Comparison of ENCODE assay signal across 40 cellular contexts in genomic region chr14:28240909-28241308, GRCh38.
"Had no signal": no experiment of that assay in that cellular context is flagged by ENCODE, and none has a peak within 500 bp of the region (broad histone marks: within the 10 kb centered on the region; RNA-seq: fewer than 3 reads in every experiment).

No MANE protein-coding gene starts in this region.

- H3K36me3 ChIP-seq: adrenal gland, ascending aorta, brain microvascular endothelial cell, breast epithelium, cardiac muscle cell had no signal

- H3K36me3 Mint-ChIP-seq: activated naive CD4-positive, alpha-beta T cell treated with anti-CD3 and anti-CD28 coated beads, Interleukin-2, amount 10 ng/mL, durations not matched to agents 7 days and 5 days; activated naive CD4-positive, alpha-beta T cell treated with anti-CD3 and anti-CD28 coated beads, Interleukin-2, amount 50 U/mL, for 24 hours; activated naive CD8-positive, alpha-beta T cell; activated naive CD8-positive, alpha-beta T cell treated with anti-CD3 and anti-CD28 coated beads for 36 hours; activated naive CD8-positive, alpha-beta T cell treated with anti-CD3 and anti-CD28 coated beads, Interleukin-2, amount 10 ng/mL, durations not matched to agents 7 days and 5 days; brain had no signal

- H3K27me3 Mint-ChIP-seq: activated naive CD4-positive, alpha-beta T cell treated with anti-CD3 and anti-CD28 coated beads, Interleukin-2, amount 10 ng/mL, durations not matched to agents 7 days and 5 days; activated naive CD4-positive, alpha-beta T cell treated with anti-CD3 and anti-CD28 coated beads, Interleukin-2, amount 50 U/mL, for 24 hours; activated naive CD8-positive, alpha-beta T cell; activated naive CD8-positive, alpha-beta T cell treated with anti-CD3 and anti-CD28 coated beads for 36 hours; activated naive CD8-positive, alpha-beta T cell treated with anti-CD3 and anti-CD28 coated beads, Interleukin-2, amount 10 ng/mL, durations not matched to agents 7 days and 5 days; activated naive CD8-positive, alpha-beta T cell treated with anti-CD3 and anti-CD28 coated beads, Interleukin-2, amount 50 U/mL, for 24 hours; activated T-cell treated with anti-CD3 and anti-CD28 coated beads, Interleukin-2, amount 50 U/mL, for 24 hours; activated T-helper 17 cell treated with anti-CD3 and anti-CD28 coated beads, Interleukin-2, amount 50 U/mL, for 72 hours; brain; central memory CD8-positive, alpha-beta T cell had no signal

- H3K27ac Mint-ChIP-seq: activated naive CD4-positive, alpha-beta T cell treated with anti-CD3 and anti-CD28 coated beads for 36 hours; activated naive CD4-positive, alpha-beta T cell treated with anti-CD3 and anti-CD28 coated beads, Interleukin-2, amount 10 ng/mL, durations not matched to agents 7 days and 5 days; activated naive CD4-positive, alpha-beta T cell treated with anti-CD3 and anti-CD28 coated beads, Interleukin-2, amount 50 U/mL, for 24 hours; activated naive CD4-positive, alpha-beta T cell treated with anti-CD3 and anti-CD28 coated beads, Interleukin-2, amount 50 U/mL, for 72 hours; activated naive CD8-positive, alpha-beta T cell; activated naive CD8-positive, alpha-beta T cell treated with anti-CD3 and anti-CD28 coated beads for 36 hours; activated naive CD8-positive, alpha-beta T cell treated with anti-CD3 and anti-CD28 coated beads, Interleukin-2, amount 10 ng/mL, durations not matched to agents 7 days and 5 days; activated naive CD8-positive, alpha-beta T cell treated with anti-CD3 and anti-CD28 coated beads, Interleukin-2, amount 50 U/mL, for 24 hours; activated T-cell treated with anti-CD3 and anti-CD28 coated beads, Interleukin-2, amount 50 U/mL, for 24 hours; activated T-cell treated with anti-CD3 and anti-CD28 coated beads, Interleukin-2, amount 50 U/mL, for 72 hours; activated T-helper 1 cell treated with anti-CD3 and anti-CD28 coated beads, Interleukin-12 subunit alpha, Interleukin-12 subunit beta, Interleukin-2, Interleukin-4 antibody, amounts not matched to agents 30 ng/mL and 10 ng/mL and 1 ng/mL, durations not matched to agents 14 hours and 24 hours and 36 hours; activated T-helper 17 cell treated with anti-CD3 and anti-CD28 coated beads, Interleukin-2, amount 50 U/mL, for 72 hours; activated T-helper 2 cell treated with anti-CD3 and anti-CD28 coated beads, Interferon-gamma antibody, Interleukin-2, Interleukin-4, amounts not matched to agents 10 μg/mL and 5 μg/mL and 100 μg/mL, durations not matched to agents 14 hours and 24 hours and 36 hours; brain had no signal

- FAIRE-seq: astrocyte, bronchial epithelial cell had no signal

- H3K27me3 ChIP-seq: adrenal gland, ascending aorta, body of pancreas, brain microvascular endothelial cell, breast epithelium, cardiac muscle cell had no signal

- H3K4me3 Mint-ChIP-seq: activated naive CD4-positive, alpha-beta T cell treated with anti-CD3 and anti-CD28 coated beads for 36 hours; activated naive CD4-positive, alpha-beta T cell treated with anti-CD3 and anti-CD28 coated beads, Interleukin-2, amount 10 ng/mL, durations not matched to agents 7 days and 5 days; activated naive CD4-positive, alpha-beta T cell treated with anti-CD3 and anti-CD28 coated beads, Interleukin-2, amount 50 U/mL, for 24 hours; activated naive CD8-positive, alpha-beta T cell; activated naive CD8-positive, alpha-beta T cell treated with anti-CD3 and anti-CD28 coated beads for 36 hours; activated naive CD8-positive, alpha-beta T cell treated with anti-CD3 and anti-CD28 coated beads, Interleukin-2, amount 10 ng/mL, durations not matched to agents 7 days and 5 days; activated naive CD8-positive, alpha-beta T cell treated with anti-CD3 and anti-CD28 coated beads, Interleukin-2, amount 50 U/mL, for 24 hours; activated T-cell treated with anti-CD3 and anti-CD28 coated beads, Interleukin-2, amount 50 U/mL, for 24 hours; activated T-cell treated with anti-CD3 and anti-CD28 coated beads, Interleukin-2, amount 50 U/mL, for 4 hours; activated T-cell treated with anti-CD3 and anti-CD28 coated beads, Interleukin-2, amount 50 U/mL, for 72 hours; activated T-helper 1 cell treated with anti-CD3 and anti-CD28 coated beads, Interleukin-12 subunit alpha, Interleukin-12 subunit beta, Interleukin-2, Interleukin-4 antibody, amounts not matched to agents 30 ng/mL and 10 ng/mL and 1 ng/mL, durations not matched to agents 14 hours and 24 hours and 36 hours; activated T-helper 17 cell treated with anti-CD3 and anti-CD28 coated beads, Interleukin-2, amount 50 U/mL, for 72 hours; brain; central memory CD8-positive, alpha-beta T cell had no signal

- H3K9me3 ChIP-seq: adrenal gland, ascending aorta, body of pancreas, breast epithelium had no signal

- H3K4me1 ChIP-seq: adrenal gland, ascending aorta, body of pancreas, breast epithelium had no signal

- H3K4me1 Mint-ChIP-seq: activated naive CD4-positive, alpha-beta T cell treated with anti-CD3 and anti-CD28 coated beads, Interleukin-2, amount 10 ng/mL, durations not matched to agents 7 days and 5 days; activated naive CD4-positive, alpha-beta T cell treated with anti-CD3 and anti-CD28 coated beads, Interleukin-2, amount 50 U/mL, for 24 hours; activated naive CD8-positive, alpha-beta T cell treated with anti-CD3 and anti-CD28 coated beads for 36 hours; activated naive CD8-positive, alpha-beta T cell treated with anti-CD3 and anti-CD28 coated beads, Interleukin-2, amount 10 ng/mL, durations not matched to agents 7 days and 5 days; activated naive CD8-positive, alpha-beta T cell treated with anti-CD3 and anti-CD28 coated beads, Interleukin-2, amount 50 U/mL, for 24 hours; activated T-helper 17 cell treated with anti-CD3 and anti-CD28 coated beads, Interleukin-2, amount 50 U/mL, for 72 hours; central memory CD8-positive, alpha-beta T cell had no signal

- H3K27ac ChIP-seq: adrenal gland, ascending aorta, body of pancreas, brain microvascular endothelial cell, breast epithelium, cardiac muscle cell had no signal

- H3K4me3 ChIP-seq: adrenal gland, ascending aorta, body of pancreas, breast epithelium, cardiac muscle cell had no signal

- DNase-seq: activated effector memory CD4-positive, alpha-beta T cell treated with anti-CD3 and anti-CD28 coated beads, Interleukin-2, amount 50 U/mL, for 16 hours; activated effector memory CD4-positive, alpha-beta T cell treated with Interleukin-2 at 50 U/mL for 16 hours; activated gamma-delta T cell; activated gamma-delta T cell treated with Interleukin-2 at 50 U/mL for 16 hours; activated naive CD4-positive, alpha-beta T cell; activated naive CD4-positive, alpha-beta T cell treated with anti-CD3 and anti-CD28 coated beads for 36 hours; activated naive CD4-positive, alpha-beta T cell treated with anti-CD3 and anti-CD28 coated beads, Interleukin-2, amount 10 ng/mL, durations not matched to agents 7 days and 5 days; activated naive CD4-positive, alpha-beta T cell treated with anti-CD3 and anti-CD28 coated beads, Interleukin-2, amount 50 U/mL, for 16 hours; activated naive CD4-positive, alpha-beta T cell treated with Interleukin-2 at 50 U/mL for 16 hours; activated naive CD8-positive, alpha-beta T cell treated with anti-CD3 and anti-CD28 coated beads for 36 hours; activated naive CD8-positive, alpha-beta T cell treated with anti-CD3 and anti-CD28 coated beads, Interleukin-2, amount 10 ng/mL, durations not matched to agents 7 days and 5 days; activated naive CD8-positive, alpha-beta T cell treated with anti-CD3 and anti-CD28 coated beads, Interleukin-2, amount 50 U/mL, for 24 hours; activated T-cell treated with anti-CD3 and anti-CD28 coated beads, Interleukin-2, amount 50 U/mL, for 1 hour; activated T-cell treated with anti-CD3 and anti-CD28 coated beads, Interleukin-2, amount 50 U/mL, for 24 hours; activated T-cell treated with anti-CD3 and anti-CD28 coated beads, Interleukin-2, amount 50 U/mL, for 4 hours; activated T-cell treated with anti-CD3 and anti-CD28 coated beads, Interleukin-2, amount 50 U/mL, for 48 hours; activated T-cell treated with anti-CD3 and anti-CD28 coated beads, Interleukin-2, amount 50 U/mL, for 72 hours; adrenal gland; amniotic stem cell; amygdala; anterior cingulate cortex; aorta; body of pancreas; brain microvascular endothelial cell; caudate nucleus; central memory CD4-positive, alpha-beta T cell; cerebellar nuclear complex had no signal

- ATAC-seq: activated naive CD4-positive, alpha-beta T cell treated with anti-CD3 and anti-CD28 coated beads, Interleukin-2, amount 50 U/mL, for 72 hours; activated naive CD8-positive, alpha-beta T cell treated with anti-CD3 and anti-CD28 coated beads, Interleukin-2, amount 50 U/mL, for 24 hours; activated T-cell treated with anti-CD3 and anti-CD28 coated beads, Interleukin-2, amount 50 U/mL, for 4 hours; activated T-cell treated with anti-CD3 and anti-CD28 coated beads, Interleukin-2, amount 50 U/mL, for 72 hours; activated T-helper 17 cell treated with anti-CD3 and anti-CD28 coated beads, Interleukin-2, amount 50 U/mL, for 72 hours; body of pancreas had no signal
